In genomic region chr1:82494117-82494516, GRCh38 we compare ENCODE assay signal across 31 cellular contexts.
A peak's percentile ranks its signal among the peaks of the same experiment; 100 is the strongest.
DNase-seq lines count a peak whose midpoint lies in the region; ATAC-seq, FAIRE-seq and TF ChIP-seq lines count a peak whose summit lies in the region.
"Had no signal": no experiment of that assay in that cellular context is flagged by ENCODE, and none has a peak within 500 bp of the region (broad histone marks: within the 10 kb centered on the region; RNA-seq: fewer than 3 reads in every experiment).

No MANE protein-coding gene starts in this region.

- CTCF ChIA-PET in HEK293 (lab: Yijun Ruan, JAX) (no interaction called here), endothelial cell of umbilical vein (lab: Charles Lee) (no interaction called here)

- no peak overlapping the region for H3K4me2 ChIP-seq in endothelial cell of umbilical vein (ENCODE audit: insufficient read depth, low read length)
- H3K4me2 ChIP-seq: A549; BLaER1; BLaER1 treated with 17β-estradiol and CSF1 and Interleukin-3, amounts not matched to agents 10 nM and 100 nM had no signal

- peak; percentile 66 for FAIRE-seq in endothelial cell of umbilical vein (lab: Jason Lieb, UNC)
- FAIRE-seq: A204.1, A549, D721Med had no signal

- no peak for DNase-seq in endothelial cell of umbilical vein (ENCODE audit: low read depth, low spot score)
- no peak for DNase-seq in middle frontal gyrus (ENCODE audit: extremely low spot score, low spot score)
- DNase-seq: 8988T; ACHN; AML-193; BE2C; C1 segment of cervical spinal cord; Caco-2; Calu3; CD4-positive, alpha-beta memory T cell; CD4-positive, alpha-beta T cell; CD4-positive, CD25-positive, alpha-beta regulatory T cell; CD8-positive, alpha-beta memory T cell; CD8-positive, alpha-beta T cell; COR-L47; DMS 273 treated with DMSO at 0.1 percent for 48 hours; DMS153; DMS53; DMS79; DMS79 treated with DMSO at 0.1 percent for 48 hours; DND-41; EL had no signal

- H3K36me3 ChIP-seq in HEK293 (ENCODE audit: control insufficient read depth in 2 of 2, insufficient read depth in 1 of 2, low read length in 2 of 2) (no peaks in the 10 kb centered on the region), endothelial cell of umbilical vein (ENCODE audit: control insufficient read depth in 2 of 2, extremely low read depth in 1 of 2, insufficient read depth in 2 of 2, low read length in 2 of 2) (no peaks in the 10 kb centered on the region)
- H3K36me3 ChIP-seq: BE2C; BLaER1; BLaER1 treated with 17β-estradiol and CSF1 and Interleukin-3, amounts not matched to agents 10 nM and 100 nM had no signal

- no peak overlapping the region for H3K9ac ChIP-seq in endothelial cell of umbilical vein (replicated peaks; ENCODE audit: extremely low read depth, insufficient read depth, low read length)
- H3K9ac ChIP-seq: BLaER1; BLaER1 treated with 17β-estradiol and CSF1 and Interleukin-3, amounts not matched to agents 10 nM and 100 nM had no signal

- TF ChIP-seq CTCF in HEK293 (tag by site-specific recombination; IDR thresholded peaks at IDR 0.05) (no peak), endothelial cell of umbilical vein (IDR thresholded peaks at IDR 0.05; ENCODE audit: extremely low read depth in 1 of 2, insufficient read depth in 1 of 2, low read depth in 1 of 2, low read length in 2 of 2) (no peak)

- no peak for ATAC-seq in GM19324 (IDR thresholded peaks at IDR 0.05; ENCODE audit: low FRiP score, unreplicated experiment)
- ATAC-seq: A549; CD8-positive, alpha-beta T cell had no signal

- POLR2A ChIA-PET in HEK293 (lab: Yijun Ruan, JAX): no interaction called here
- POLR2A ChIA-PET in endothelial cell of umbilical vein (lab: Charles Lee): no interaction called here

- TF ChIP-seq POLR2A in endothelial cell of umbilical vein (IDR thresholded peaks at IDR 0.05; ENCODE audit: low read depth, low read length): no peak

- no TSS peak for BruUV-seq in endothelial cell of umbilical vein (replicated peaks; lab: Mats Ljungman, UMichigan)

- H3K79me2 ChIP-seq in endothelial cell of umbilical vein (ENCODE audit: control insufficient read depth, insufficient read depth, low read length): no peaks in the 10 kb centered on the region

- no peak overlapping the region for H3K4me3 ChIP-seq in HEK293 (ENCODE audit: low read depth, low read length)
- H3K4me3 ChIP-seq in endothelial cell of umbilical vein (replicated peaks in 1 of 3; ENCODE audit: insufficient read depth in 1 of 3, low read depth in 1 of 3, low read length in 3 of 3): no peak overlapping the region
- H3K4me3 ChIP-seq: A549; BLaER1; BLaER1 treated with 17β-estradiol and CSF1 and Interleukin-3, amounts not matched to agents 10 nM and 100 nM had no signal

- H3K9me1 ChIP-seq in endothelial cell of umbilical vein (replicated peaks; ENCODE audit: control insufficient read depth, extremely low read depth, insufficient read depth, low read length): peaks cover 2% of the 10 kb centered on the region

- no peaks in the 10 kb centered on the region for H3K27me3 ChIP-seq in endothelial cell of umbilical vein (ENCODE audit: control insufficient read depth in 2 of 2, insufficient read depth in 2 of 2, low read length in 2 of 2)
- H3K27me3 ChIP-seq: BE2C; BLaER1; BLaER1 treated with 17β-estradiol and CSF1 and Interleukin-3, amounts not matched to agents 10 nM and 100 nM had no signal

- H4K20me1 ChIP-seq in endothelial cell of umbilical vein (replicated peaks; ENCODE audit: control insufficient read depth, extremely low read depth, insufficient read depth, low read length): no peaks in the 10 kb centered on the region
- H4K20me1 ChIP-seq: BLaER1; BLaER1 treated with 17β-estradiol and CSF1 and Interleukin-3, amounts not matched to agents 10 nM and 100 nM had no signal

- dilution Hi-C loops in endothelial cell of umbilical vein (cut with MboI; ENCODE audit: extremely low pct_ligation_motif_present, low sequenced_read_pairs): no loop called here

- H2AFZ ChIP-seq in endothelial cell of umbilical vein (ENCODE audit: low read depth, low read length): no peak overlapping the region

- no peaks in the 10 kb centered on the region for H3K9me3 ChIP-seq in HEK293 (ENCODE audit: control insufficient read depth, insufficient read depth, low read depth, low read length)
- no peaks in the 10 kb centered on the region for H3K9me3 ChIP-seq in endothelial cell of umbilical vein (replicated peaks; ENCODE audit: control insufficient read depth, insufficient read depth, low read length)
- H3K9me3 ChIP-seq: A549, BE2C, Caco-2 had no signal

- no peaks in the 10 kb centered on the region for H3K4me1 ChIP-seq in HEK293 (ENCODE audit: control insufficient read depth, insufficient read depth, low read length)
- no peaks in the 10 kb centered on the region for H3K4me1 ChIP-seq in endothelial cell of umbilical vein (ENCODE audit: control insufficient read depth, extremely low read depth, insufficient read depth, low read length)
- H3K4me1 ChIP-seq: A549, BE2C, BLaER1, Caco-2 had no signal

- no peak overlapping the region for H3K27ac ChIP-seq in HEK293 (ENCODE audit: extremely low read depth, low read depth, low read length)
- no peak overlapping the region for H3K27ac ChIP-seq in endothelial cell of umbilical vein (ENCODE audit: insufficient read depth, low read depth, low read length)
- H3K27ac ChIP-seq: 22Rv1; A549; BLaER1; BLaER1 treated with 17β-estradiol and CSF1 and Interleukin-3, amounts not matched to agents 10 nM and 100 nM; C4-2B had no signal

- intact Hi-C loops in endothelial cell of umbilical vein (cut with micrococcal nuclease): no loop called here

TF ChIP-seq in HEK293, 187 proteins besides CTCF, POLR2A, EP300 and RAD21:
- TF ChIP-seq GLIS1 (tag by site-specific recombination; IDR thresholded peaks at IDR 0.05) (no peak), SETDB1 (IDR thresholded peaks at IDR 0.05; ENCODE audit: insufficient read length, low read length) (peak; percentile 96), ZNF530 (tag by site-specific recombination; IDR thresholded peaks at IDR 0.05; ENCODE audit: low read depth) (no peak), ZNF280C (tag by site-specific recombination; IDR thresholded peaks at IDR 0.05) (no peak)

TF ChIP-seq in endothelial cell of umbilical vein, 7 proteins besides CTCF, POLR2A, EP300 and RAD21:
- TF ChIP-seq JUN (IDR thresholded peaks at IDR 0.05; ENCODE audit: borderline replicate concordance, insufficient read depth, insufficient read length, low read depth): no peak
TF ChIP-seq in endothelial cell of umbilical vein: peak in this region for 0.
